25 cellular contexts compared by ENCODE assay signal in the genomic region with DNA sequence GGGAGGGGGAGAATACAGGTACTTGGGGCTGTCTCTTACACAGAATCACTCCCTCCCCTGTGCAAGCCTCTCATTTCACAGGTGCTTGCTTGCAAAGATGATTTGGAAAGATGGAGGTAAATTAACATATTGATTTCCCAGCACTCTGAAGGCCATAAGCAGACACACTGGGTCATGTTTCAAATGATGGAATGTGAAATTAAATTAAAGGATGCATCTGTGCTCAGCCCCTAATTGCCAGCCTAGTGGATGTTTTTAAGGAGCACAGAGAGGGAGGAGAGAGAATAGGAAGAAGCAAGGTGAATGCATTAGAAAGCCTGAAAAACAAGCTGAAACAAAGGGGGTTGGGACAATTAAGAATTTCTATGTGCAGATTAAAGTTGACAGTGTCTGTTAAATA.
"Had no signal": no experiment of that assay in that cellular context is flagged by ENCODE, and none has a peak within 500 bp of the region (broad histone marks: within the 10 kb centered on the region; RNA-seq: fewer than 3 reads in every experiment).

No MANE protein-coding gene starts in this region.

- H3K27ac ChIP-seq: brain microvascular endothelial cell, cardiac muscle cell, KMS-11, SJSA1 had no signal

- H3K27ac Mint-ChIP-seq: activated naive CD4-positive, alpha-beta T cell treated with anti-CD3 and anti-CD28 coated beads, Interleukin-2, amount 10 ng/mL, durations not matched to agents 7 days and 5 days; activated naive CD8-positive, alpha-beta T cell treated with anti-CD3 and anti-CD28 coated beads for 36 hours; activated T-helper 2 cell treated with anti-CD3 and anti-CD28 coated beads, Interferon-gamma antibody, Interleukin-2, Interleukin-4, amounts not matched to agents 10 μg/mL and 5 μg/mL and 100 μg/mL, durations not matched to agents 14 hours and 24 hours and 36 hours; T-helper 17 cell; WTC11 had no signal

- H3K27me3 Mint-ChIP-seq: activated naive CD4-positive, alpha-beta T cell treated with anti-CD3 and anti-CD28 coated beads, Interleukin-2, amount 10 ng/mL, durations not matched to agents 7 days and 5 days; activated naive CD8-positive, alpha-beta T cell treated with anti-CD3 and anti-CD28 coated beads for 36 hours had no signal

- H3K4me1 ChIP-seq: SJSA1 had no signal

- H3K4me3 Mint-ChIP-seq: activated naive CD4-positive, alpha-beta T cell treated with anti-CD3 and anti-CD28 coated beads, Interleukin-2, amount 10 ng/mL, durations not matched to agents 7 days and 5 days; activated naive CD8-positive, alpha-beta T cell treated with anti-CD3 and anti-CD28 coated beads for 36 hours; T-helper 17 cell; WTC11 had no signal

- ATAC-seq: PC-3, T-helper 17 cell, WTC11 had no signal

- H3K9me3 Mint-ChIP-seq: activated naive CD4-positive, alpha-beta T cell treated with anti-CD3 and anti-CD28 coated beads, Interleukin-2, amount 10 ng/mL, durations not matched to agents 7 days and 5 days; activated naive CD8-positive, alpha-beta T cell treated with anti-CD3 and anti-CD28 coated beads for 36 hours; activated T-helper 2 cell treated with anti-CD3 and anti-CD28 coated beads, Interferon-gamma antibody, Interleukin-2, Interleukin-4, amounts not matched to agents 10 μg/mL and 5 μg/mL and 100 μg/mL, durations not matched to agents 14 hours and 24 hours and 36 hours; WTC11 had no signal

- H3K27me3 ChIP-seq: brain microvascular endothelial cell, cardiac muscle cell, SJSA1 had no signal

- H3K36me3 Mint-ChIP-seq: WTC11 had no signal

- DNase-seq: activated CD4-positive, alpha-beta T cell treated with anti-CD3 and anti-CD28 coated beads for 48 hours; activated CD4-positive, alpha-beta T cell treated with anti-CD3 and anti-CD28 coated beads, Interleukin-2, amount 50 U/mL, for 4 hours; activated CD4-positive, CD25-positive, alpha-beta regulatory T cell treated with anti-CD3 and anti-CD28 coated beads, Interleukin-2, amount 50 U/mL, for 72 hours; activated gamma-delta T cell treated with Interleukin-2 at 50 U/mL for 16 hours; activated naive CD4-positive, alpha-beta T cell treated with anti-CD3 and anti-CD28 coated beads, Interleukin-2, amount 10 ng/mL, durations not matched to agents 7 days and 5 days; activated naive CD8-positive, alpha-beta T cell treated with anti-CD3 and anti-CD28 coated beads for 36 hours; activated T-cell treated with anti-CD3 and anti-CD28 coated beads for 4 hours; activated T-cell treated with anti-CD3 and anti-CD28 coated beads, Interleukin-2, amount 50 U/mL, for 48 hours; brain microvascular endothelial cell; MV-4-11; NCI-H1092 treated with DMSO at 0.1 percent for 48 hours; NCI-H1436 treated with DMSO at 0.1 percent for 48 hours; NCI-H2029; NCI-H345; NCI-H510A; NCI-H526 treated with DMSO at 0.1 percent for 48 hours; PC-3; SHP77; T-helper 17 cell; T-helper 9 cell had no signal
